In genomic region chr10:124461642-124462347, GRCh38 we compare ENCODE assay signal across 8 cellular contexts. TPM values are rescaled to one million over a fixed set of nuclear protein-coding genes. Genes with fewer than 3 reads are reported as not detected.
DNase-seq lines count a peak whose midpoint lies in the region; ATAC-seq and TF ChIP-seq lines count a peak whose summit lies in the region.

TSS of gene LHPP (plus strand) at chr10:124461823. CDS start at chr10:124461863, 40 bp downstream.

- H3K27ac ChIP-seq in HL-60 (replicated peaks) (peak within 1 kb of the TSS; percentile 50), PC-3 (ENCODE audit: low read length) (no peak within 1 kb of the TSS)

- H4K20me1 ChIP-seq in PC-3 (ENCODE audit: low read length) = no peaks in the 10 kb centered on the region

- POLR2A ChIA-PET in PC-3 (lab: Charles Lee; ENCODE audit: unreplicated experiment) = interaction anchor here (0.6 kb wide), 2 partner anchors 71 to 1597 kb away, joined by 7 to 12 read pairs; no protein-coding TSS in a partner anchor

- CTCF ChIA-PET in PC-3 (lab: Charles Lee) = interaction anchor here (0.5 to 0.8 kb wide), 2 partner anchors 279 to 356 kb away, joined by 3 read pairs; no protein-coding TSS in a partner anchor

- peaks cover 26% of the 10 kb centered on the region for H3K4me1 Mint-ChIP-seq in activated T-cell treated with anti-CD3 and anti-CD28 coated beads, Interleukin-2, amount 50 U/mL, for 24 hours (ENCODE audit: low read depth)

- peak within 1 kb of the TSS; percentile 93 for H3K27ac Mint-ChIP-seq in activated T-cell treated with anti-CD3 and anti-CD28 coated beads, Interleukin-2, amount 50 U/mL, for 24 hours

- H3K4me3 Mint-ChIP-seq in activated T-cell treated with anti-CD3 and anti-CD28 coated beads, Interleukin-2, amount 50 U/mL, for 24 hours = peak within 1 kb of the TSS; percentile 85

- intact Hi-C loops in PC-3 (cut with micrococcal nuclease) = loop anchor here (1.0 kb wide), 1 partner anchor 45 kb away; no protein-coding TSS in a partner anchor

- peaks cover 3% of the 10 kb centered on the region for H3K36me3 Mint-ChIP-seq in activated T-cell treated with anti-CD3 and anti-CD28 coated beads, Interleukin-2, amount 50 U/mL, for 24 hours (ENCODE audit: low read depth)

- DNase-seq in Caki2 (ENCODE audit: low read depth) (peak; percentile 84), HL-60 (ENCODE audit: low read depth in 1 of 2, low spot score in 1 of 2) (peak; percentile 51 to 88), PC-3 (peak; percentile 73), myocyte (ENCODE audit: low read depth) (peak; percentile 86)
- peak; percentile 94 for DNase-seq in activated T-cell treated with anti-CD3 and anti-CD28 coated beads, Interleukin-2, amount 50 U/mL, for 24 hours
- peak; percentile 68 for DNase-seq in stimulated activated CD8-positive, alpha-beta memory T cell treated with anti-CD3 and anti-CD28 coated beads, Interleukin-7, amount 100 ng/mL, for 24 hours (ENCODE audit: low read depth)

- peak within 1 kb of the TSS; percentile 66 for H3K9ac ChIP-seq in PC-3 (ENCODE audit: low read length)

- H3K4me2 ChIP-seq in PC-3 (ENCODE audit: low read length) = peak within 1 kb of the TSS; percentile 86

- TF ChIP-seq CTCF in HL-60 (IDR thresholded peaks at IDR 0.05; ENCODE audit: insufficient read depth, low read length) (no peak), PC-3 (conservative IDR thresholded peaks at IDR 0.05; ENCODE audit: low read depth, low read length) (no peak)

- H3K79me2 ChIP-seq in PC-3 (ENCODE audit: low read length) = 0 out of 2 replicates have a peak, but pooled peaks cover 5% of the 10 kb centered on the region

- H3K36me3 ChIP-seq in PC-3 (ENCODE audit: low read depth, low read length) = no peaks in the 10 kb centered on the region

- H3K4me3 ChIP-seq in HL-60 (replicated peaks; ENCODE audit: insufficient read depth, low read length) (peak within 1 kb of the TSS; percentile 89), PC-3 (ENCODE audit: low read length) (peak within 1 kb of the TSS; percentile 86)

- peak; percentile 95 for ATAC-seq in GM19463 (IDR thresholded peaks at IDR 0.05; ENCODE audit: unreplicated experiment)
- peak; percentile 99 for ATAC-seq in PC-3
- ATAC-seq in esophagus mucosa = peak; percentile 94

- H3K9me3 ChIP-seq in PC-3 (ENCODE audit: low read length) = no peaks in the 10 kb centered on the region

- H3K4me1 ChIP-seq in PC-3 (ENCODE audit: insufficient read depth, low read length) = no peaks in the 10 kb centered on the region

- no peaks in the 10 kb centered on the region for H3F3A ChIP-seq in PC-3 (ENCODE audit: low read length, unreplicated experiment)

- H3K27me3 ChIP-seq in HL-60 (ENCODE audit: insufficient read depth, poor library complexity, severe bottlenecking) (no peaks in the 10 kb centered on the region), PC-3 (ENCODE audit: low read length) (no peaks in the 10 kb centered on the region)

- in situ Hi-C loops in Caki2 (cut with HindIII; ENCODE audit: low pct_unique_long_range_greater_than_20kb, low sequenced_read_pairs) = no loop called here

- H3K27me3 Mint-ChIP-seq in activated T-cell treated with anti-CD3 and anti-CD28 coated beads, Interleukin-2, amount 50 U/mL, for 24 hours = peaks cover 5% of the 10 kb centered on the region

- H3K9me3 Mint-ChIP-seq in activated T-cell treated with anti-CD3 and anti-CD28 coated beads, Interleukin-2, amount 50 U/mL, for 24 hours = no peaks in the 10 kb centered on the region

- H3K9me2 ChIP-seq in PC-3 (replicated peaks; ENCODE audit: low read length) = no peaks in the 10 kb centered on the region

- BruUV-seq in PC-3 (replicated peaks; lab: Mats Ljungman, UMichigan) = no TSS peak

- H2AFZ ChIP-seq in PC-3 (ENCODE audit: low read length) = peak within 1 kb of the TSS; percentile 92

RNA-seq across cellular contexts. Expression of gene LHPP, which starts in this region (rescaled TPM):
- 24.2 and 33.0 TPM in 2 replicates for total RNA-seq in Caki2 (2014; rRNA removed; shearing (Covaris generic); ENCODE audit: low replicate concordance)
- total RNA-seq in PC-3 (2014; rRNA removed) (6.6 and 13.5 TPM in 2 replicates), esophagus mucosa (23.2 TPM), myocyte (8.1 and 9.1 TPM in 2 replicates)
- 21.8 TPM for polyA plus RNA-seq in myocyte (2012)
